In the genomic region with DNA sequence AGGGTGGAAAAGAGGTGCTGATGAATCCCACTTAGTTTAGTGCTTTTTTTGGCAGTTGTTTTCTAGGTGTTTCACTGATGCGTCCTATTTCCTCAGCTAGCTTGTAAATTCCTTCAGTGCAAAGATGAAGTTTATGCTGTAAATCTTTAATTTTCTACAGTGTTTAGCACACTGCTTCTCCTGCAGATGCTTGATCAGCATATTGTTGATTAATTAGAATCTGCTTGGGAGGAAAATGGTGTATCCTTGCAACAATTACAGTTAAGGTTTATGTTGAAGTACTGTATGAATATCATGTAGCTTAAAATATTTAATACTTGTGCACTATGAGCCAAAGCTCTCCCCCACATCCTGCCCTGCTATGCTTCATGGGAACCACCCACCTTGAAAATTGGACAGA, we compare ENCODE assay signal across 2 cellular contexts.
TF ChIP-seq lines count a peak whose summit lies in the region.

No MANE protein-coding gene starts in this region.

TF ChIP-seq in A549, 52 proteins besides CTCF, POLR2A, EP300 and RAD21:
- TF ChIP-seq FOSL2 (IDR thresholded peaks at IDR 0.05) (no peak), FOSL2 (CRISPR knock-in tag; IDR thresholded peaks at IDR 0.05) (no peak), MAZ (IDR thresholded peaks at IDR 0.05; ENCODE audit: borderline replicate concordance, low read depth, low read length) (no peak), NPAS2 (CRISPR knock-in tag; IDR thresholded peaks at IDR 0.05; ENCODE audit: borderline replicate concordance) (no peak), CEBPB (IDR thresholded peaks at IDR 0.05) (no peak), HDAC2 (IDR thresholded peaks at IDR 0.05) (no peak), MAFK (IDR thresholded peaks at IDR 0.05; ENCODE audit: partially characterized antibody) (peak; percentile 45)
TF ChIP-seq in A549: peak in this region for 1.

TF ChIP-seq in K562, 482 proteins besides CTCF, POLR2A, EP300 and RAD21:
- TF ChIP-seq RB1 (IDR thresholded peaks at IDR 0.05; ENCODE audit: low read depth) (no peak), MAFG (tag; conservative IDR thresholded peaks at IDR 0.05) (peak; percentile 47; the same call in 1 of the 2 replicates), SIX5 (IDR thresholded peaks at IDR 0.05; ENCODE audit: borderline replicate concordance in 1 of 2, insufficient read depth in 1 of 2, low read depth in 1 of 2, low read length in 2 of 2) (no peak), GTF2A2 (tag; IDR thresholded peaks at IDR 0.05) (no peak), ZNF263 (CRISPR knock-in tag; IDR thresholded peaks at IDR 0.05; ENCODE audit: borderline replicate concordance) (no peak), ZNF316 (IDR thresholded peaks at IDR 0.05) (peak; percentile 72), CCAR2 (IDR thresholded peaks at IDR 0.05; ENCODE audit: low read depth, low read length) (no peak), SRSF3 (IDR thresholded peaks at IDR 0.05; ENCODE audit: insufficient read depth, low read length) (no peak), ZKSCAN3 (CRISPR knock-in tag; IDR thresholded peaks at IDR 0.05) (no peak), POLR2B (IDR thresholded peaks at IDR 0.05; ENCODE audit: low read depth, partially characterized antibody) (no peak), ZNF23 (CRISPR knock-in tag; IDR thresholded peaks at IDR 0.05) (no peak), ARID2 (IDR thresholded peaks at IDR 0.05) (no peak), TCF3 (CRISPR knock-in tag; IDR thresholded peaks at IDR 0.05) (no peak), C11orf30 (IDR thresholded peaks at IDR 0.05; ENCODE audit: low read depth) (peak; percentile 51; the same call in 1 of the 2 replicates), JUN (IDR thresholded peaks at IDR 0.05; ENCODE audit: borderline replicate concordance, low read depth, low read length) (no peak), JUN (CRISPR knock-in tag; IDR thresholded peaks at IDR 0.05; ENCODE audit: borderline replicate concordance) (no peak), FIP1L1 (IDR thresholded peaks at IDR 0.05; ENCODE audit: low read depth, low read length, poor library complexity, severe bottlenecking) (no peak), KHSRP (IDR thresholded peaks at IDR 0.05) (no peak), L3MBTL2 (IDR thresholded peaks at IDR 0.05) (0 out of 2 replicates have a peak, but pooled peaks have one; percentile 4)
- TF ChIP-seq, protein P1, sequence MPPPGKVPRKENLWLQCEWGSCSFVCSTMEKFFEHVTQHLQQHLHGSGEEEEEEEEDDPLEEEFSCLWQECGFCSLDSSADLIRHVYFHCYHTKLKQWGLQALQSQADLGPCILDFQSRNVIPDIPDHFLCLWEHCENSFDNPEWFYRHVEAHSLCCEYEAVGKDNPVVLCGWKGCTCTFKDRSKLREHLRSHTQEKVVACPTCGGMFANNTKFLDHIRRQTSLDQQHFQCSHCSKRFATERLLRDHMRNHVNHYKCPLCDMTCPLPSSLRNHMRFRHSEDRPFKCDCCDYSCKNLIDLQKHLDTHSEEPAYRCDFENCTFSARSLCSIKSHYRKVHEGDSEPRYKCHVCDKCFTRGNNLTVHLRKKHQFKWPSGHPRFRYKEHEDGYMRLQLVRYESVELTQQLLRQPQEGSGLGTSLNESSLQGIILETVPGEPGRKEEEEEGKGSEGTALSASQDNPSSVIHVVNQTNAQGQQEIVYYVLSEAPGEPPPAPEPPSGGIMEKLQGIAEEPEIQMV (tag; conservative IDR thresholded peaks at IDR 0.05; ENCODE audit: low read depth): no peak
- TF ChIP-seq, protein P2, sequence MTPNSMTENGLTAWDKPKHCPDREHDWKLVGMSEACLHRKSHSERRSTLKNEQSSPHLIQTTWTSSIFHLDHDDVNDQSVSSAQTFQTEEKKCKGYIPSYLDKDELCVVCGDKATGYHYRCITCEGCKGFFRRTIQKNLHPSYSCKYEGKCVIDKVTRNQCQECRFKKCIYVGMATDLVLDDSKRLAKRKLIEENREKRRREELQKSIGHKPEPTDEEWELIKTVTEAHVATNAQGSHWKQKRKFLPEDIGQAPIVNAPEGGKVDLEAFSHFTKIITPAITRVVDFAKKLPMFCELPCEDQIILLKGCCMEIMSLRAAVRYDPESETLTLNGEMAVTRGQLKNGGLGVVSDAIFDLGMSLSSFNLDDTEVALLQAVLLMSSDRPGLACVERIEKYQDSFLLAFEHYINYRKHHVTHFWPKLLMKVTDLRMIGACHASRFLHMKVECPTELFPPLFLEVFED (CRISPR knock-in tag; conservative IDR thresholded peaks at IDR 0.05): no peak
- TF ChIP-seq, protein P3, sequence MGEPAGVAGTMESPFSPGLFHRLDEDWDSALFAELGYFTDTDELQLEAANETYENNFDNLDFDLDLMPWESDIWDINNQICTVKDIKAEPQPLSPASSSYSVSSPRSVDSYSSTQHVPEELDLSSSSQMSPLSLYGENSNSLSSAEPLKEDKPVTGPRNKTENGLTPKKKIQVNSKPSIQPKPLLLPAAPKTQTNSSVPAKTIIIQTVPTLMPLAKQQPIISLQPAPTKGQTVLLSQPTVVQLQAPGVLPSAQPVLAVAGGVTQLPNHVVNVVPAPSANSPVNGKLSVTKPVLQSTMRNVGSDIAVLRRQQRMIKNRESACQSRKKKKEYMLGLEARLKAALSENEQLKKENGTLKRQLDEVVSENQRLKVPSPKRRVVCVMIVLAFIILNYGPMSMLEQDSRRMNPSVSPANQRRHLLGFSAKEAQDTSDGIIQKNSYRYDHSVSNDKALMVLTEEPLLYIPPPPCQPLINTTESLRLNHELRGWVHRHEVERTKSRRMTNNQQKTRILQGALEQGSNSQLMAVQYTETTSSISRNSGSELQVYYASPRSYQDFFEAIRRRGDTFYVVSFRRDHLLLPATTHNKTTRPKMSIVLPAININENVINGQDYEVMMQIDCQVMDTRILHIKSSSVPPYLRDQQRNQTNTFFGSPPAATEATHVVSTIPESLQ (CRISPR knock-in tag; IDR thresholded peaks at IDR 0.05): no peak
- TF ChIP-seq, protein P4, sequence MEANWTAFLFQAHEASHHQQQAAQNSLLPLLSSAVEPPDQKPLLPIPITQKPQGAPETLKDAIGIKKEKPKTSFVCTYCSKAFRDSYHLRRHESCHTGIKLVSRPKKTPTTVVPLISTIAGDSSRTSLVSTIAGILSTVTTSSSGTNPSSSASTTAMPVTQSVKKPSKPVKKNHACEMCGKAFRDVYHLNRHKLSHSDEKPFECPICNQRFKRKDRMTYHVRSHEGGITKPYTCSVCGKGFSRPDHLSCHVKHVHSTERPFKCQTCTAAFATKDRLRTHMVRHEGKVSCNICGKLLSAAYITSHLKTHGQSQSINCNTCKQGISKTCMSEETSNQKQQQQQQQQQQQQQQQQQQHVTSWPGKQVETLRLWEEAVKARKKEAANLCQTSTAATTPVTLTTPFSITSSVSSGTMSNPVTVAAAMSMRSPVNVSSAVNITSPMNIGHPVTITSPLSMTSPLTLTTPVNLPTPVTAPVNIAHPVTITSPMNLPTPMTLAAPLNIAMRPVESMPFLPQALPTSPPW (CRISPR knock-in tag; IDR thresholded peaks at IDR 0.05): 0 out of 2 replicates have a peak, but pooled peaks have one; percentile 6
- TF ChIP-seq, protein P5, sequence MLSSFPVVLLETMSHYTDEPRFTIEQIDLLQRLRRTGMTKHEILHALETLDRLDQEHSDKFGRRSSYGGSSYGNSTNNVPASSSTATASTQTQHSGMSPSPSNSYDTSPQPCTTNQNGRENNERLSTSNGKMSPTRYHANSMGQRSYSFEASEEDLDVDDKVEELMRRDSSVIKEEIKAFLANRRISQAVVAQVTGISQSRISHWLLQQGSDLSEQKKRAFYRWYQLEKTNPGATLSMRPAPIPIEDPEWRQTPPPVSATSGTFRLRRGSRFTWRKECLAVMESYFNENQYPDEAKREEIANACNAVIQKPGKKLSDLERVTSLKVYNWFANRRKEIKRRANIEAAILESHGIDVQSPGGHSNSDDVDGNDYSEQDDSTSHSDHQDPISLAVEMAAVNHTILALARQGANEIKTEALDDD (IDR thresholded peaks at IDR 0.05): peak; percentile 2; the same call in 1 of the 2 replicates
- TF ChIP-seq, protein P6, sequence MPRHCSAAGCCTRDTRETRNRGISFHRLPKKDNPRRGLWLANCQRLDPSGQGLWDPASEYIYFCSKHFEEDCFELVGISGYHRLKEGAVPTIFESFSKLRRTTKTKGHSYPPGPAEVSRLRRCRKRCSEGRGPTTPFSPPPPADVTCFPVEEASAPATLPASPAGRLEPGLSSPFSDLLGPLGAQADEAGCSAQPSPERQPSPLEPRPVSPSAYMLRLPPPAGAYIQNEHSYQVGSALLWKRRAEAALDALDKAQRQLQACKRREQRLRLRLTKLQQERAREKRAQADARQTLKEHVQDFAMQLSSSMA (CRISPR knock-in tag; IDR thresholded peaks at IDR 0.05): no peak
- TF ChIP-seq, protein P7, sequence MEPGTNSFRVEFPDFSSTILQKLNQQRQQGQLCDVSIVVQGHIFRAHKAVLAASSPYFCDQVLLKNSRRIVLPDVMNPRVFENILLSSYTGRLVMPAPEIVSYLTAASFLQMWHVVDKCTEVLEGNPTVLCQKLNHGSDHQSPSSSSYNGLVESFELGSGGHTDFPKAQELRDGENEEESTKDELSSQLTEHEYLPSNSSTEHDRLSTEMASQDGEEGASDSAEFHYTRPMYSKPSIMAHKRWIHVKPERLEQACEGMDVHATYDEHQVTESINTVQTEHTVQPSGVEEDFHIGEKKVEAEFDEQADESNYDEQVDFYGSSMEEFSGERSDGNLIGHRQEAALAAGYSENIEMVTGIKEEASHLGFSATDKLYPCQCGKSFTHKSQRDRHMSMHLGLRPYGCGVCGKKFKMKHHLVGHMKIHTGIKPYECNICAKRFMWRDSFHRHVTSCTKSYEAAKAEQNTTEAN (CRISPR knock-in tag; IDR thresholded peaks at IDR 0.05): no peak
